ENCODE assay signal across 5 cellular contexts in the genomic region with DNA sequence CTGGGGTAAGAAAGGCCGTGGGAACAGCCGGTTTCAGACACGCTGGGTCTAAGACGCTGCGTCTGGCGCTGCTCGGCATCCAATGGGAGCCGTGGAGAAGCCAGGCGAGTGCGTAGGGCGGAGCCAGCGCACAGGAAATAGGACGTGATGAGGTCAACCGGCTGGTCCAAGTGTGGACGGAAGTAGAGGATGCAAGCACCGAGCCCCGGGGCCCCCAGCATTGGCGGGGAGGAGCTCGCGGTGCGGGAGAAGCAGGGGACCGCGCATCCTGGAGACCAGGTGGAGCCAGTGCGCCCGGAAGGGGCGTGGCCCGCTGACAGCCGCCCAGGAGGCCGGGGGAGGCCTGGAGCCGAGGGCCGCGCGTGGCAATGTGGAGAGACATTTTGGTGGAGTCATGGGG. TPM values are rescaled to one million over a fixed set of nuclear protein-coding genes. Genes with fewer than 3 reads are reported as not detected.
"Had no signal": no experiment of that assay in that cellular context is flagged by ENCODE, and none has a peak within 500 bp of the region (broad histone marks: within the 10 kb centered on the region; RNA-seq: fewer than 3 reads in every experiment).

No MANE protein-coding gene starts in this region.

RNA-seq across cellular contexts. Expression of a gene that starts 15.2 kb away (rescaled TPM):
- total RNA-seq: M059J, PC-3, Peyer's patch, SJCRH30, SK-MEL-5 had no signal
